Comparison of ENCODE assay signal across 2 cellular contexts in the genomic region with DNA sequence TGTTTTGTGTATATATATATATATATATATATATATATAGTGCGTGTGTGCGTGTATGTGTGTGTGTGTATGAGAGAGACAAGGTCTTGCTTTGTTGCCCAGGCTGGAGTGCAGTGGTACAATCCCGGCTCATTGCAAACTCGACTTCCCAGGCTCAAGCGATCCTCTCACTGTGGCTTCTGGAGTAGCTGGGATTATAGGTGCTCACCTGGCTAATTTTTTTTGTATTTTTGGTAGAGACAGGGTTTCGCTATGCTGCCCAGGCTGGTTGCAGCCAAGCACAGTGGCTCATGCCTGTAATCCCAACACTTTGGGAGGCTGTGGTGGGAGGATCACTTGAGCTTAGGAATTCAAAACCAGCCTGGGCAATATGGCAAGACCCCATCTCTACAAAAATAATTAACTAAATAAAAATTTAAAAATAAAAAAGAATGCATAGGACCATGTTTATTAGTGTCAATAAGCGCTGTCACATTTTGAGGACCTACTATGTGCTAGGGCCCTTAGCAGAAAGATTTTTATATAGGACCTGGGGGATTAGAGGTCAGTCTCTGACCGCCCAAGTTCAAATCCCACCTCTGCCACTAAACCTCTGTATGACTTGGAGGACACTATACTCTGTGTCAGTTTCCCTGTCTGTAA.
TF ChIP-seq lines count a peak whose summit lies in the region.

No MANE protein-coding gene starts in this region.

TF ChIP-seq in SK-N-SH, 30 proteins besides CTCF, POLR2A, EP300 and RAD21 (continued from another document):
- TF ChIP-seq, protein P1, sequence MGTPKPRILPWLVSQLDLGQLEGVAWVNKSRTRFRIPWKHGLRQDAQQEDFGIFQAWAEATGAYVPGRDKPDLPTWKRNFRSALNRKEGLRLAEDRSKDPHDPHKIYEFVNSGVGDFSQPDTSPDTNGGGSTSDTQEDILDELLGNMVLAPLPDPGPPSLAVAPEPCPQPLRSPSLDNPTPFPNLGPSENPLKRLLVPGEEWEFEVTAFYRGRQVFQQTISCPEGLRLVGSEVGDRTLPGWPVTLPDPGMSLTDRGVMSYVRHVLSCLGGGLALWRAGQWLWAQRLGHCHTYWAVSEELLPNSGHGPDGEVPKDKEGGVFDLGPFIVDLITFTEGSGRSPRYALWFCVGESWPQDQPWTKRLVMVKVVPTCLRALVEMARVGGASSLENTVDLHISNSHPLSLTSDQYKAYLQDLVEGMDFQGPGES (IDR thresholded peaks at IDR 0.05; ENCODE audit: low read depth, low read length), result no peak
- no peak for TF ChIP-seq FOSL2 (IDR thresholded peaks at IDR 0.05; ENCODE audit: borderline replicate concordance, low read depth)

TF ChIP-seq in SK-N-SH treated with all-trans-retinoic acid at 6 μM for 48 hours, 23 proteins besides CTCF, POLR2A, EP300 and RAD21 (continued from another document):
- TF ChIP-seq, protein P2, sequence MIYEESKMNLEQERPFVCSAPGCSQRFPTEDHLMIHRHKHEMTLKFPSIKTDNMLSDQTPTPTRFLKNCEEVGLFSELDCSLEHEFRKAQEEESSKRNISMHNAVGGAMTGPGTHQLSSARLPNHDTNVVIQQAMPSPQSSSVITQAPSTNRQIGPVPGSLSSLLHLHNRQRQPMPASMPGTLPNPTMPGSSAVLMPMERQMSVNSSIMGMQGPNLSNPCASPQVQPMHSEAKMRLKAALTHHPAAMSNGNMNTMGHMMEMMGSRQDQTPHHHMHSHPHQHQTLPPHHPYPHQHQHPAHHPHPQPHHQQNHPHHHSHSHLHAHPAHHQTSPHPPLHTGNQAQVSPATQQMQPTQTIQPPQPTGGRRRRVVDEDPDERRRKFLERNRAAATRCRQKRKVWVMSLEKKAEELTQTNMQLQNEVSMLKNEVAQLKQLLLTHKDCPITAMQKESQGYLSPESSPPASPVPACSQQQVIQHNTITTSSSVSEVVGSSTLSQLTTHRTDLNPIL (CRISPR knock-in tag; IDR thresholded peaks at IDR 0.05; ENCODE audit: low read depth), result no peak
- no peak for TF ChIP-seq TOX (CRISPR knock-in tag; IDR thresholded peaks at IDR 0.05; ENCODE audit: borderline replicate concordance)
- TF ChIP-seq OSR1 (CRISPR knock-in tag; IDR thresholded peaks at IDR 0.05), result no peak
- no peak for TF ChIP-seq ZNF8 (CRISPR knock-in tag; IDR thresholded peaks at IDR 0.05)
- no peak for TF ChIP-seq ZC3H10 (CRISPR knock-in tag; IDR thresholded peaks at IDR 0.05)
- no peak for TF ChIP-seq RARB (CRISPR knock-in tag; IDR thresholded peaks at IDR 0.05)
